Comparison of ENCODE assay signal across 8 cellular contexts in the genomic region with DNA sequence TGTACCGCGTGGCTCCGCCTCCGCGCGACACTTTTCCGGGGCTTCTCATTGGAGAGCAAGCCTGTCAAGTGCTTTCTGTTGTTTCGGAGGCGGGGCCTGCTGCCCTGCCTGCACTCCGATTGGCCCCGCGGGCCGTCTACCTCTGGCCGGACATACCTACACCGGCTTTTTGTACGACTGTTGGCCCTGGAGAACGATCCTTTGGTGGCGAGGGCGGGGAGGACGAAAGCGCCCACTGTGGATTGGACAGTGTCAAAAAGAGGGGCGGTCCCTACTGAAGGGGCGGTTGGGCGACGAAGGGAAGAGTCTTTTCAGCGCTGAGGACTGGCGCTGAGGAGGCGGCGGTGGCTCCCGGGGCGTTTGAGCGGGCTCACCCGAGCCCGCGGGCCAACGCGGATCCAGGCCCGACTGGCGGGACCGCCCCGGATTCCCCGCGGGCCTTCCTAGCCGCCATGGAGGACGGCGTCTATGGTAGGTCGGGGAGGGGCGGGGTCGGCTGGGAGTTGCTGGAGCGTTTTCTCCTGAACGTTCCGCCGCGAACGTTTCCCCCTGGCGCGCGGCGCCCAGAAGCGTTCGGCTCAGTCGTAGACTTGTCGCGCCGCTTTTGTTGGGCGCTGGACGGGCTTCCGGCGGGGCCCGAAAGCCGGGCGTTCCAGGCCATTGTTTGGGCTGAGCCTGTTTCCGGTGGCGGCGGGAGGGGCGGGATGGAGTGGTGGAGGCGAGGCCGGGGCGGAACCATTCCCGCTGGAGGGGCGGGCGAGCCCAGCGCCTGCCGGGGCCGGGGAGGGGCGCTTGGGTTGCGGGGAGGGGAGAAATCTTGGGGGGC. TPM values are rescaled to one million over a fixed set of nuclear protein-coding genes. Genes with fewer than 3 reads are reported as not detected.
A peak's percentile ranks its signal among the peaks of the same experiment; 100 is the strongest.
DNase-seq lines count a peak whose midpoint lies in the region; TF ChIP-seq lines count a peak whose summit lies in the region.

CYTH2 (plus strand) TSS at position 314 of the 826 bp plus-strand sequence; CDS start at position 453, 139 bp downstream.

- H3F3A ChIP-seq in MM.1S (ENCODE audit: insufficient read depth, low read length) (no peaks in the 10 kb centered on the region), neural cell (ENCODE audit: insufficient read depth, low read length, poor library complexity, severe bottlenecking) (no peaks in the 10 kb centered on the region)

- peak; percentile 100 for DNase-seq in HCEC 1CT
- peak; percentile 100 for DNase-seq in MM.1S
- DNase-seq in SIG-M5 (lab: John Stamatoyannopoulos, UW): peak; percentile 97
- peak; percentile 99 for DNase-seq in activated gamma-delta T cell (lab: John Stamatoyannopoulos, UW)
- DNase-seq in fibroblast of the conjunctiva (ENCODE audit: low read depth): peak; percentile 100

- H2AFZ ChIP-seq in MM.1S (ENCODE audit: low read length) (peak within 1 kb of the TSS; percentile 85), neural cell (ENCODE audit: low read depth, low read length) (peak within 1 kb of the TSS; percentile 73)

- no peaks in the 10 kb centered on the region for H4K20me1 ChIP-seq in MM.1S (ENCODE audit: insufficient read depth, low read length)
- peaks cover 6% of the 10 kb centered on the region for H4K20me1 ChIP-seq in neural cell (ENCODE audit: insufficient read depth)

- peaks cover 19% of the 10 kb centered on the region for H3K36me3 ChIP-seq in ES-I3 (ENCODE audit: insufficient read depth, low read length)
- no peaks in the 10 kb centered on the region for H3K36me3 ChIP-seq in MM.1S (replicated peaks; ENCODE audit: insufficient read depth, low read length)
- H3K36me3 ChIP-seq in neural cell (ENCODE audit: insufficient read depth, low read length): no peaks in the 10 kb centered on the region
- peaks cover 29 to 33% of the 10 kb centered on the region in 2 donors for H3K36me3 ChIP-seq in stomach smooth muscle (ENCODE audit: control insufficient read depth in 2 of 2, insufficient read depth in 2 of 2, low read length in 2 of 2)

- H3K4me3 ChIP-seq in MM.1S (ENCODE audit: low read length): peak within 1 kb of the TSS; percentile 86
- peak within 1 kb of the TSS; percentile 96 for H3K4me3 ChIP-seq in neural cell (ENCODE audit: low read length)
- peak within 1 kb of the TSS; percentile 85 to 87 for H3K4me3 ChIP-seq in stomach smooth muscle (ENCODE audit: low read length in 2 of 2)

- peaks cover 19% of the 10 kb centered on the region for H3K79me2 ChIP-seq in MM.1S (ENCODE audit: low read length)
- peaks cover 25% of the 10 kb centered on the region for H3K79me2 ChIP-seq in neural cell (replicated peaks; ENCODE audit: insufficient read depth, low read length)

- peak within 1 kb of the TSS; percentile 78 for H3K4me2 ChIP-seq in MM.1S (ENCODE audit: low read depth, low read length)
- peak within 1 kb of the TSS; percentile 54 for H3K4me2 ChIP-seq in neural cell (ENCODE audit: low read length)

- no peak for TF ChIP-seq CTCF in MM.1S (IDR thresholded peaks at IDR 0.05; ENCODE audit: low read length)
- no peak for TF ChIP-seq CTCF in neural cell (IDR thresholded peaks at IDR 0.05; ENCODE audit: poor library complexity, severe bottlenecking)

- peak within 1 kb of the TSS; percentile 79 for H3K27ac ChIP-seq in MM.1S (ENCODE audit: low read length)
- peak within 1 kb of the TSS; percentile 97 for H3K27ac ChIP-seq in neural cell (ENCODE audit: low read length)
- H3K27ac ChIP-seq in stomach smooth muscle (ENCODE audit: low read length): peak within 1 kb of the TSS; percentile 94

- H3K9ac ChIP-seq in ES-I3 (ENCODE audit: low read depth, low read length) (peak within 1 kb of the TSS; percentile 100), MM.1S (ENCODE audit: low read length) (peak within 1 kb of the TSS; percentile 89), neural cell (ENCODE audit: low read length) (peak within 1 kb of the TSS; percentile 99), stomach smooth muscle (ENCODE audit: low read length in 2 of 2) (peak within 1 kb of the TSS; percentile 87 to 90)

- TF ChIP-seq EP300 in neural cell (conservative IDR thresholded peaks at IDR 0.05; ENCODE audit: poor library complexity, severe bottlenecking): peak; percentile 59

- H3K27me3 ChIP-seq in MM.1S (replicated peaks; ENCODE audit: insufficient read depth, low read length) (no peaks in the 10 kb centered on the region), neural cell (ENCODE audit: insufficient read depth, low read depth, low read length) (no peaks in the 10 kb centered on the region), stomach smooth muscle (ENCODE audit: control insufficient read depth in 1 of 2, insufficient read depth in 2 of 2, low read length in 2 of 2) (no peaks in the 10 kb centered on the region)

- H3K4me1 ChIP-seq in ES-I3 (ENCODE audit: insufficient read depth, low read length) (no peaks in the 10 kb centered on the region), MM.1S (ENCODE audit: low read length) (no peaks in the 10 kb centered on the region), stomach smooth muscle (ENCODE audit: control insufficient read depth, insufficient read depth, low read length) (peaks cover 16% of the 10 kb centered on the region)

- no peaks in the 10 kb centered on the region for H3K9me2 ChIP-seq in MM.1S (replicated peaks; ENCODE audit: insufficient read depth, low read length)
- H3K9me2 ChIP-seq in neural cell (ENCODE audit: insufficient read depth, low read length): no peaks in the 10 kb centered on the region

- H3K9me3 ChIP-seq in ES-I3 (ENCODE audit: control insufficient read depth, insufficient read depth, low read length) (no peaks in the 10 kb centered on the region), MM.1S (replicated peaks; ENCODE audit: insufficient read depth, low read length) (no peaks in the 10 kb centered on the region), neural cell (ENCODE audit: low read length) (no peaks in the 10 kb centered on the region), stomach smooth muscle (ENCODE audit: control insufficient read depth in 2 of 2, low read length in 2 of 2) (no peaks in the 10 kb centered on the region)

- TF ChIP-seq RAD21 in neural cell (conservative IDR thresholded peaks at IDR 0.05): peak; percentile 47

TF ChIP-seq in neural cell, 6 proteins besides CTCF, POLR2A, EP300 and RAD21:
- TF ChIP-seq POLR2AphosphoS5 (IDR thresholded peaks at IDR 0.05) (peak; percentile 96), MXI1 (conservative IDR thresholded peaks at IDR 0.05; ENCODE audit: poor library complexity, severe bottlenecking) (peak; percentile 14), SMC3 (conservative IDR thresholded peaks at IDR 0.05; ENCODE audit: poor library complexity) (peak; percentile 60), EZH2 (IDR thresholded peaks at IDR 0.05; ENCODE audit: borderline replicate concordance, insufficient read depth, low read length, poor library complexity, severe bottlenecking) (no peak), TAF1 (IDR thresholded peaks at IDR 0.05; ENCODE audit: low read depth) (peak; percentile 98)
- TF ChIP-seq, protein P1, sequence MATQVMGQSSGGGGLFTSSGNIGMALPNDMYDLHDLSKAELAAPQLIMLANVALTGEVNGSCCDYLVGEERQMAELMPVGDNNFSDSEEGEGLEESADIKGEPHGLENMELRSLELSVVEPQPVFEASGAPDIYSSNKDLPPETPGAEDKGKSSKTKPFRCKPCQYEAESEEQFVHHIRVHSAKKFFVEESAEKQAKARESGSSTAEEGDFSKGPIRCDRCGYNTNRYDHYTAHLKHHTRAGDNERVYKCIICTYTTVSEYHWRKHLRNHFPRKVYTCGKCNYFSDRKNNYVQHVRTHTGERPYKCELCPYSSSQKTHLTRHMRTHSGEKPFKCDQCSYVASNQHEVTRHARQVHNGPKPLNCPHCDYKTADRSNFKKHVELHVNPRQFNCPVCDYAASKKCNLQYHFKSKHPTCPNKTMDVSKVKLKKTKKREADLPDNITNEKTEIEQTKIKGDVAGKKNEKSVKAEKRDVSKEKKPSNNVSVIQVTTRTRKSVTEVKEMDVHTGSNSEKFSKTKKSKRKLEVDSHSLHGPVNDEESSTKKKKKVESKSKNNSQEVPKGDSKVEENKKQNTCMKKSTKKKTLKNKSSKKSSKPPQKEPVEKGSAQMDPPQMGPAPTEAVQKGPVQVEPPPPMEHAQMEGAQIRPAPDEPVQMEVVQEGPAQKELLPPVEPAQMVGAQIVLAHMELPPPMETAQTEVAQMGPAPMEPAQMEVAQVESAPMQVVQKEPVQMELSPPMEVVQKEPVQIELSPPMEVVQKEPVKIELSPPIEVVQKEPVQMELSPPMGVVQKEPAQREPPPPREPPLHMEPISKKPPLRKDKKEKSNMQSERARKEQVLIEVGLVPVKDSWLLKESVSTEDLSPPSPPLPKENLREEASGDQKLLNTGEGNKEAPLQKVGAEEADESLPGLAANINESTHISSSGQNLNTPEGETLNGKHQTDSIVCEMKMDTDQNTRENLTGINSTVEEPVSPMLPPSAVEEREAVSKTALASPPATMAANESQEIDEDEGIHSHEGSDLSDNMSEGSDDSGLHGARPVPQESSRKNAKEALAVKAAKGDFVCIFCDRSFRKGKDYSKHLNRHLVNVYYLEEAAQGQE (IDR thresholded peaks at IDR 0.05; ENCODE audit: borderline replicate concordance): peak; percentile 95

RNA-seq across cellular contexts. Expression of gene CYTH2, which starts in this region (rescaled TPM):
- 314 and 397 TPM in 2 replicates for polyA plus RNA-seq in neural cell
- polyA minus RNA-seq in neural cell: 162 and 163 TPM in 2 replicates

Comparison
In these comparisons a context has a peak if more than half of its experiments do, and no peak if none do; other contexts are left out.
1. Peak in every context shown above with its lines: DNase-seq, H3K4me3 ChIP-seq and H3K27ac ChIP-seq.